24 cellular contexts compared by ENCODE assay signal in genomic region chr3:111318289-111318688, GRCh38.
A peak's percentile ranks its signal among the peaks of the same experiment; 100 is the strongest.
DNase-seq lines count a peak whose midpoint lies in the region; ATAC-seq, FAIRE-seq and TF ChIP-seq lines count a peak whose summit lies in the region.
"Had no signal": no experiment of that assay in that cellular context is flagged by ENCODE, and none has a peak within 500 bp of the region (broad histone marks: within the 10 kb centered on the region; RNA-seq: fewer than 3 reads in every experiment).

No MANE protein-coding gene starts in this region.

- POLR2A ChIA-PET in HepG2 (lab: Yijun Ruan, JAX), result no interaction called here
- POLR2A ChIA-PET in Caco-2 (lab: Charles Lee), result no interaction called here

- H3K9me3 ChIP-seq in liver (ENCODE audit: control insufficient read depth in 4 of 4, low read length in 3 of 4) (no peaks in the 10 kb centered on the region), HepG2 (ENCODE audit: low read length) (no peaks in the 10 kb centered on the region), SJCRH30 (replicated peaks) (no peaks in the 10 kb centered on the region), Caco-2 (no peaks in the 10 kb centered on the region)
- H3K9me3 ChIP-seq: A549 had no signal

- H3K27ac ChIP-seq in liver (ENCODE audit: low read depth in 1 of 2, low read length in 2 of 2) (no peak overlapping the region), HepG2 (ENCODE audit: extremely low read length, insufficient read depth, low read length) (no peak overlapping the region), SJCRH30 (peak overlapping the region; percentile 81)
- H3K27ac ChIP-seq: 22Rv1; A549; BLaER1 treated with 17β-estradiol and CSF1 and Interleukin-3, amounts not matched to agents 10 nM and 100 nM; C4-2B had no signal

- TF ChIP-seq EP300 in HepG2 (IDR thresholded peaks at IDR 0.05; ENCODE audit: low read depth in 2 of 2, low read length in 2 of 2), result no peak
- TF ChIP-seq EP300 in HepG2 (CRISPR knock-in tag; IDR thresholded peaks at IDR 0.05; ENCODE audit: borderline replicate concordance), result no peak

- TF ChIP-seq CTCF in liver (IDR thresholded peaks at IDR 0.05; ENCODE audit: low read depth, low read length, missing input control) (no peak), HepG2 (CRISPR knock-in tag; IDR thresholded peaks at IDR 0.05) (no peak), Caco-2 (IDR thresholded peaks at IDR 0.05; ENCODE audit: insufficient read depth in 1 of 2, low read depth in 1 of 2, low read length in 1 of 2, severe bottlenecking in 1 of 2, unreplicated experiment in 1 of 2) (no peak)

- no peak overlapping the region for H3K4me2 ChIP-seq in HepG2 (ENCODE audit: low read depth, low read length)
- H3K4me2 ChIP-seq: A549; BLaER1 treated with 17β-estradiol and CSF1 and Interleukin-3, amounts not matched to agents 10 nM and 100 nM had no signal

- H3K36me3 ChIP-seq in liver (ENCODE audit: control insufficient read depth in 4 of 4, insufficient read depth in 3 of 4, low read depth in 1 of 4, low read length in 3 of 4), result no peaks in the 10 kb centered on the region
- no peaks in the 10 kb centered on the region for H3K36me3 ChIP-seq in HepG2 (replicated peaks in 1 of 2; ENCODE audit: control insufficient read depth in 1 of 2, insufficient read depth in 2 of 2, low read length in 2 of 2)
- H3K36me3 ChIP-seq in SJCRH30, result no peaks in the 10 kb centered on the region; the same call in 1 of the 2 replicates
- no peaks in the 10 kb centered on the region for H3K36me3 ChIP-seq in Caco-2 (ENCODE audit: control insufficient read depth, insufficient read depth, low read length)
- H3K36me3 ChIP-seq: BLaER1 treated with 17β-estradiol and CSF1 and Interleukin-3, amounts not matched to agents 10 nM and 100 nM had no signal

- no peaks in the 10 kb centered on the region for H3K36me3 Mint-ChIP-seq in Caco-2 (ENCODE audit: insufficient read depth, unreplicated experiment)
- H3K36me3 Mint-ChIP-seq: CD8-positive, alpha-beta T cell had no signal

- H3K4me1 Mint-ChIP-seq in Caco-2 (ENCODE audit: low read depth, unreplicated experiment), result peaks cover 13% of the 10 kb centered on the region

- in situ Hi-C loops in HepG2 (cut with HindIII; ENCODE audit: extremely low pct_ligation_motif_present, low pct_unique_long_range_greater_than_20kb), result no loop called here

- FAIRE-seq in HepG2 (lab: Jason Lieb, UNC), result no peak
- FAIRE-seq: A549, GM12878, GM12892, GM18507 had no signal

- H3K9ac ChIP-seq in liver (ENCODE audit: low read depth in 1 of 2, low read length in 2 of 2) (no peak overlapping the region), HepG2 (ENCODE audit: insufficient read depth, low read depth, low read length) (no peak overlapping the region)
- H3K9ac ChIP-seq: BLaER1 treated with 17β-estradiol and CSF1 and Interleukin-3, amounts not matched to agents 10 nM and 100 nM had no signal

- no peak overlapping the region for H3K4me3 ChIP-seq in liver (ENCODE audit: low read depth in 1 of 3, low read length in 3 of 3)
- no peak overlapping the region for H3K4me3 ChIP-seq in HepG2 (replicated peaks in 1 of 3; ENCODE audit: insufficient read depth in 1 of 3, low read depth in 2 of 3, low read length in 3 of 3)
- no peak overlapping the region for H3K4me3 ChIP-seq in SJCRH30
- H3K4me3 ChIP-seq in Caco-2 (ENCODE audit: low read depth, low read length), result no peak overlapping the region
- H3K4me3 ChIP-seq: A549; BLaER1 treated with 17β-estradiol and CSF1 and Interleukin-3, amounts not matched to agents 10 nM and 100 nM; GM12878 had no signal

- no peaks in the 10 kb centered on the region for H3K79me2 ChIP-seq in HepG2 (ENCODE audit: insufficient read depth, low read length)

- peaks cover 0 to 12% (median 5%) of the 10 kb centered on the region in 4 donors for H3K4me1 ChIP-seq in liver (ENCODE audit: control insufficient read depth in 4 of 4, insufficient read depth in 4 of 4, low read length in 3 of 4)
- H3K4me1 ChIP-seq in HepG2 (ENCODE audit: insufficient read depth, low read length), result no peaks in the 10 kb centered on the region
- peaks cover 82% of the 10 kb centered on the region for H3K4me1 ChIP-seq in SJCRH30
- H3K4me1 ChIP-seq in Caco-2, result peaks cover 16% of the 10 kb centered on the region; the same call in 1 of the 2 replicates

- no peak for ATAC-seq in HepG2
- peak; percentile 65 for ATAC-seq in left lobe of liver
- ATAC-seq: A549; CD8-positive, alpha-beta T cell; GM12878 had no signal

- peak in 1 of 2 donors; percentile 27 for TF ChIP-seq RAD21 in liver (IDR thresholded peaks at IDR 0.05)
- no peak for TF ChIP-seq RAD21 in HepG2 (CRISPR knock-in tag; IDR thresholded peaks at IDR 0.05)

- WGBS in liver, result 49% methylated on average over 2 of the region's 2 CpGs
- 0% methylated on average over 2 of the region's 2 CpGs for WGBS in HepG2 (ENCODE audit: low lambda C conversion rate)

- no peak for TF ChIP-seq POLR2A in HepG2 (IDR thresholded peaks at IDR 0.05; ENCODE audit: insufficient read depth in 1 of 2, low read depth in 2 of 2, low read length in 2 of 2)

- peaks cover 8% of the 10 kb centered on the region for H3K9me3 Mint-ChIP-seq in Caco-2 (ENCODE audit: unreplicated experiment)
- H3K9me3 Mint-ChIP-seq: CD8-positive, alpha-beta T cell had no signal

- H3K27me3 ChIP-seq in liver (ENCODE audit: control insufficient read depth in 4 of 4, insufficient read depth in 4 of 4, low read length in 3 of 4) (no peaks in the 10 kb centered on the region), HepG2 (ENCODE audit: control insufficient read depth in 1 of 2, insufficient read depth in 2 of 2, low read length in 2 of 2) (no peaks in the 10 kb centered on the region), SJCRH30 (no peaks in the 10 kb centered on the region), Caco-2 (replicated peaks; ENCODE audit: control insufficient read depth, insufficient read depth, low read length) (no peaks in the 10 kb centered on the region)
- H3K27me3 ChIP-seq: BLaER1 treated with 17β-estradiol and CSF1 and Interleukin-3, amounts not matched to agents 10 nM and 100 nM had no signal

- CTCF ChIA-PET in HepG2 (lab: Yijun Ruan, JAX; ENCODE audit: low intra/inter-chr PET ratio, low total read pairs), result no interaction called here
- CTCF ChIA-PET in Caco-2 (lab: Charles Lee), result no interaction called here

- intact Hi-C loops in HepG2 (cut with micrococcal nuclease; ENCODE audit: unreplicated experiment), result no loop called here
- intact Hi-C loops in Caco-2 (cut with micrococcal nuclease; ENCODE audit: unreplicated experiment), result no loop called here

- no peaks in the 10 kb centered on the region for H4K20me1 ChIP-seq in HepG2 (ENCODE audit: insufficient read depth, low read length)
- H4K20me1 ChIP-seq: BLaER1 treated with 17β-estradiol and CSF1 and Interleukin-3, amounts not matched to agents 10 nM and 100 nM had no signal

- no peaks in the 10 kb centered on the region for H3K27me3 Mint-ChIP-seq in Caco-2 (ENCODE audit: insufficient read depth, unreplicated experiment)
- H3K27me3 Mint-ChIP-seq: B cell; CD4-positive, alpha-beta T cell had no signal

- no peak overlapping the region for H3K27ac Mint-ChIP-seq in Caco-2 (ENCODE audit: unreplicated experiment)
- H3K27ac Mint-ChIP-seq: B cell; CD4-positive, alpha-beta T cell; CD8-positive, alpha-beta T cell had no signal

- no TSS peak for BruUV-seq in HepG2 (replicated peaks; lab: Mats Ljungman, UMichigan)
- no TSS peak for BruUV-seq in Caco-2 (replicated peaks; lab: Mats Ljungman, UMichigan)

- DNase-seq in HepG2 (ENCODE audit: low spot score), result no peak
- DNase-seq in SJCRH30, result no peak
- no peak for DNase-seq in left lobe of liver (ENCODE audit: low spot score)
- DNase-seq in Caco-2, result no peak
- DNase-seq in T-helper 2 cell, result no peak
- DNase-seq in DMS79 (lab: John Stamatoyannopoulos, UW), result no peak
- DNase-seq: AML-193; CD4-positive, alpha-beta T cell; CD8-positive, alpha-beta T cell; DMS 273 treated with DMSO at 0.1 percent for 48 hours; DMS153; DMS53; DMS79 treated with DMSO at 0.1 percent for 48 hours; EL; GDM1 had no signal

- no peak overlapping the region for H2AFZ ChIP-seq in HepG2 (ENCODE audit: low read length)

- no peak overlapping the region for H3K4me3 Mint-ChIP-seq in Caco-2 (ENCODE audit: unreplicated experiment)
- H3K4me3 Mint-ChIP-seq: B cell; CD4-positive, alpha-beta T cell; CD8-positive, alpha-beta T cell had no signal

TF ChIP-seq in liver, 16 proteins besides CTCF, POLR2A, EP300 and RAD21 (continues in another document):
- peak in 1 of 2 donors; percentile 76 for TF ChIP-seq EGR1 (IDR thresholded peaks at IDR 0.05; ENCODE audit: low read depth in 2 of 2)
- peak; percentile 73 for TF ChIP-seq MAX (IDR thresholded peaks at IDR 0.05)
- TF ChIP-seq FOXA2 (IDR thresholded peaks at IDR 0.05), result peak; percentile 64
- TF ChIP-seq RXRA (IDR thresholded peaks at IDR 0.05), result peak; percentile 34 to 70
- TF ChIP-seq HNF4A (conservative IDR thresholded peaks at IDR 0.05), result peak; percentile 47 to 73
- no peak for TF ChIP-seq TAF1 (conservative IDR thresholded peaks at IDR 0.05)

TF ChIP-seq in HepG2, 621 proteins besides CTCF, POLR2A, EP300 and RAD21 (continues in another document):
- TF ChIP-seq GPBP1L1 (CRISPR knock-in tag; IDR thresholded peaks at IDR 0.05) (no peak), ZNF546 (CRISPR knock-in tag; conservative IDR thresholded peaks at IDR 0.05) (no peak), ETS1 (CRISPR knock-in tag; IDR thresholded peaks at IDR 0.05) (no peak), LBX2 (CRISPR knock-in tag; IDR thresholded peaks at IDR 0.05; ENCODE audit: borderline replicate concordance) (no peak), ZKSCAN1 (IDR thresholded peaks at IDR 0.05; ENCODE audit: low read length) (no peak), XBP1 (CRISPR knock-in tag; IDR thresholded peaks at IDR 0.05) (no peak)
